1 cellular context compared by ENCODE assay signal in genomic region chr10:100996678-100997363, GRCh38.
TF ChIP-seq lines count a peak whose summit lies in the region.

No MANE protein-coding gene starts in this region.

TF ChIP-seq in HepG2, 621 proteins besides CTCF, POLR2A, EP300 and RAD21 (continued from another document):
- TF ChIP-seq ZBTB46 (CRISPR knock-in tag; IDR thresholded peaks at IDR 0.05; ENCODE audit: borderline replicate concordance) (no peak), ZSCAN31 (CRISPR knock-in tag; IDR thresholded peaks at IDR 0.05; ENCODE audit: low read depth) (0 out of 2 replicates have a peak, but pooled peaks have one; percentile 14), ZNF207 (IDR thresholded peaks at IDR 0.05; ENCODE audit: borderline replicate concordance) (no peak), SNAPC5 (CRISPR knock-in tag; IDR thresholded peaks at IDR 0.05; ENCODE audit: borderline replicate concordance) (no peak), ZNF251 (CRISPR knock-in tag; IDR thresholded peaks at IDR 0.05) (0 out of 2 replicates have a peak, but pooled peaks have one; percentile 68), YY1 (IDR thresholded peaks at IDR 0.05; ENCODE audit: insufficient read depth, insufficient replicate concordance, low read depth, low read length) (no peak), TRIM24 (CRISPR knock-in tag; IDR thresholded peaks at IDR 0.05) (no peak), ZNF333 (CRISPR knock-in tag; IDR thresholded peaks at IDR 0.05; ENCODE audit: borderline replicate concordance) (no peak), NKX3-1 (CRISPR knock-in tag; IDR thresholded peaks at IDR 0.05) (no peak; the same call in 1 of the 2 replicates), CSRNP1 (CRISPR knock-in tag; IDR thresholded peaks at IDR 0.05) (peak; percentile 41; the same call in 1 of the 2 replicates), TFDP1 (CRISPR knock-in tag; IDR thresholded peaks at IDR 0.05; ENCODE audit: borderline replicate concordance) (peak; percentile 42; the same call in 1 of the 2 replicates), ZNF770 (CRISPR knock-in tag; IDR thresholded peaks at IDR 0.05) (no peak), HMGXB3 (CRISPR knock-in tag; IDR thresholded peaks at IDR 0.05; ENCODE audit: borderline replicate concordance) (no peak), ZNF615 (CRISPR knock-in tag; IDR thresholded peaks at IDR 0.05; ENCODE audit: borderline replicate concordance) (0 out of 2 replicates have a peak, but pooled peaks have one; percentile 18), TOPORS (CRISPR knock-in tag; IDR thresholded peaks at IDR 0.05) (no peak), ZBTB26 (CRISPR knock-in tag; IDR thresholded peaks at IDR 0.05; ENCODE audit: borderline replicate concordance) (no peak), UBTF (CRISPR knock-in tag; IDR thresholded peaks at IDR 0.05) (no peak), ZBTB38 (CRISPR knock-in tag; IDR thresholded peaks at IDR 0.05) (no peak), MED8 (CRISPR knock-in tag; IDR thresholded peaks at IDR 0.05; ENCODE audit: insufficient replicate concordance) (no peak), USF2 (IDR thresholded peaks at IDR 0.05; ENCODE audit: low read depth, low read length) (peak; percentile 70), USF2 (CRISPR knock-in tag; IDR thresholded peaks at IDR 0.05; ENCODE audit: borderline replicate concordance) (peak; percentile 61), RAD51 (IDR thresholded peaks at IDR 0.05; ENCODE audit: borderline replicate concordance) (peak; percentile 69; the same call in 1 of the 2 replicates), TERF1 (CRISPR knock-in tag; IDR thresholded peaks at IDR 0.05) (no peak), HOXA9 (CRISPR knock-in tag; IDR thresholded peaks at IDR 0.05; ENCODE audit: borderline replicate concordance) (no peak), REL (CRISPR knock-in tag; conservative IDR thresholded peaks at IDR 0.05) (no peak), ARNT (IDR thresholded peaks at IDR 0.05) (no peak), ZNF567 (CRISPR knock-in tag; IDR thresholded peaks at IDR 0.05; ENCODE audit: borderline replicate concordance) (no peak), TBX2 (CRISPR knock-in tag; IDR thresholded peaks at IDR 0.05; ENCODE audit: borderline replicate concordance) (no peak; the same call in 1 of the 2 replicates), RFXANK (CRISPR knock-in tag; IDR thresholded peaks at IDR 0.05) (no peak), ZNF224 (CRISPR knock-in tag; IDR thresholded peaks at IDR 0.05) (no peak), MEIS1 (CRISPR knock-in tag; IDR thresholded peaks at IDR 0.05; ENCODE audit: borderline replicate concordance) (peak; percentile 18; the same call in 1 of the 2 replicates), SMARCE1 (IDR thresholded peaks at IDR 0.05; ENCODE audit: borderline replicate concordance) (no peak), SNAI1 (CRISPR knock-in tag; IDR thresholded peaks at IDR 0.05; ENCODE audit: borderline replicate concordance) (no peak), XBP1 (CRISPR knock-in tag; IDR thresholded peaks at IDR 0.05) (no peak), ZNF672 (CRISPR knock-in tag; IDR thresholded peaks at IDR 0.05) (no peak), GATA4 (IDR thresholded peaks at IDR 0.05; ENCODE audit: borderline replicate concordance, low read depth) (0 out of 2 replicates have a peak, but pooled peaks have one; percentile 24)
